Comparison of ENCODE assay signal across 28 cellular contexts in genomic region chr1:77783141-77783540, GRCh38.
"Had no signal": no experiment of that assay in that cellular context is flagged by ENCODE, and none has a peak within 500 bp of the region (broad histone marks: within the 10 kb centered on the region; RNA-seq: fewer than 3 reads in every experiment).

No MANE protein-coding gene starts in this region.

- H3K27ac ChIP-seq: adrenal gland, ascending aorta, brain microvascular endothelial cell, esophagus squamous epithelium, gastrocnemius medialis, sigmoid colon, transverse colon, uterus, WERI-Rb-1 had no signal

- H3K27me3 Mint-ChIP-seq: activated naive CD4-positive, alpha-beta T cell treated with anti-CD3 and anti-CD28 coated beads, Interleukin-2, amount 50 U/mL, for 24 hours; memory B cell; natural killer cell treated with Interleukin-12 subunit alpha and Interleukin-12 subunit beta and Interleukin-15 and Interleukin-18, amount 100 ng/mL, for 72 hours; progenitor cell of endocrine pancreas; stimulated activated naive B cell treated with anti-CD40 and anti-IgM and Interleukin-4, amounts not matched to agents 10 μg/mL and 1 μg/mL and 100 μg/mL, for 72 hours had no signal

- H3K4me3 Mint-ChIP-seq: activated naive CD4-positive, alpha-beta T cell treated with anti-CD3 and anti-CD28 coated beads, Interleukin-2, amount 50 U/mL, for 24 hours; memory B cell; natural killer cell treated with Interleukin-12 subunit alpha and Interleukin-12 subunit beta and Interleukin-15 and Interleukin-18, amount 100 ng/mL, for 72 hours; stimulated activated naive B cell treated with anti-CD40 and anti-IgM and Interleukin-4, amounts not matched to agents 10 μg/mL and 1 μg/mL and 100 μg/mL, for 72 hours; T-helper 2 cell treated with Interferon-gamma antibody and Interleukin-4, amounts not matched to agents 5 μg/mL and 100 μg/mL, for 36 hours had no signal

- ATAC-seq: gastrocnemius medialis; left cardiac atrium; natural killer cell treated with Interleukin-12 subunit alpha and Interleukin-12 subunit beta and Interleukin-15 and Interleukin-18, amount 100 ng/mL, for 72 hours; stimulated activated naive B cell treated with anti-CD40 and anti-IgM and Interleukin-4, amounts not matched to agents 10 μg/mL and 1 μg/mL and 100 μg/mL, for 72 hours had no signal

- H3K9me3 Mint-ChIP-seq: memory B cell had no signal

- DNase-seq: activated CD4-positive, alpha-beta T cell treated with anti-CD3 and anti-CD28 coated beads for 1 hour; activated CD4-positive, alpha-beta T cell treated with anti-CD3 and anti-CD28 coated beads, Interleukin-2, amount 50 U/mL, for 4 hours; activated CD8-positive, alpha-beta memory T cell treated with anti-CD3 and anti-CD28 coated beads for 24 hours; activated CD8-positive, alpha-beta memory T cell treated with anti-CD3 and anti-CD28 coated beads, Interleukin-2, amount 50 U/mL, for 4 hours; activated effector memory CD4-positive, alpha-beta T cell treated with anti-CD3 and anti-CD28 coated beads, Interleukin-2, amount 50 U/mL, for 16 hours; adrenal gland; brain microvascular endothelial cell; central memory CD4-positive, alpha-beta T cell; dermis blood vessel endothelial cell; effector CD8-positive, alpha-beta T cell; esophagus squamous epithelium; gastrocnemius medialis; islet precursor cell; left cardiac atrium; retina; sigmoid colon; stimulated activated CD4-positive, alpha-beta T cell treated with anti-CD3 and anti-CD28 coated beads, Interleukin-2, amount 100 ng/mL, for 48 hours; stimulated activated CD8-positive, alpha-beta memory T cell treated with anti-CD3 and anti-CD28 coated beads, Interleukin-4, amount 100 ng/mL, for 48 hours; stimulated activated naive B cell treated with anti-CD40 and anti-IgM and Interleukin-4, amounts not matched to agents 10 μg/mL and 1 μg/mL and 100 μg/mL, for 72 hours; transverse colon; uterus; WERI-Rb-1 had no signal

- H3K27ac Mint-ChIP-seq: memory B cell; natural killer cell treated with Interleukin-12 subunit alpha and Interleukin-12 subunit beta and Interleukin-15 and Interleukin-18, amount 100 ng/mL, for 72 hours; progenitor cell of endocrine pancreas; stimulated activated naive B cell treated with anti-CD40 and anti-IgM and Interleukin-4, amounts not matched to agents 10 μg/mL and 1 μg/mL and 100 μg/mL, for 72 hours; T-helper 2 cell treated with Interferon-gamma antibody and Interleukin-4, amounts not matched to agents 5 μg/mL and 100 μg/mL, for 36 hours had no signal
